Comparison of ENCODE assay signal across 20 cellular contexts in the genomic region with DNA sequence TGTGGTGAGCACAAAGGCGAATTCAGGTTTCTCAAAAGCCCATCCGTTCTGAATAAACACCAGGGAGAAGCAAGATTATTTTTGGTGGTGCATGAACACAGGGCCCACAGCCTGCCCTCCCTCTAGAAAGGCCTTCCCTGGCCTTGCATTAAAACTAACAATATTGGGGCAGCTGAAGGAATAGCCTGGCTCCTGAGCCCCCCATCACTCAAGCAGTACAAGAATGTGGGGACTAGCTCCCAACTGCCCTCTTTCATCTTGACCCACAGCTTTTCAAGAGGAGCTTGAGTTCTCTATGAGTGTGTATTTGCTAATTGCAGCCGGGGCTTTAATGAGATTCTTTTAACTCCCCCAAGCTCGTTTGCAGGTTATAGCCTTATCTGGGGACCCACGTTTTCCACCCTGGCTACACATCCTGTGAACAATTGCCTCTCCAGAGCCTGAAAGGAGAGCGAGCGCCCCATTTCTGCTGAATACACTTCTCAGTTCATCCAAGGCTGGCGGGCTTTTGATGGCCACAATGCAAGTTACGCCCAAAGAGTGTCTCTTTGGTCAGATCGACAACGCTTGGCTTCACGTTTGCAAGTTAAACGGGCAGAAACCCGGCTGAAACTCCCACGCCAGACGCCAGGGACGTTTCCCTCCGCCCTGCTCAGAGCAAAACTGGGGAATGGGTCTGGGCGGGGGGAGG. TPM values are rescaled to one million over a fixed set of nuclear protein-coding genes. Genes with fewer than 3 reads are reported as not detected.
DNase-seq lines count a peak whose midpoint lies in the region; ATAC-seq and TF ChIP-seq lines count a peak whose summit lies in the region.
"Had no signal": no experiment of that assay in that cellular context is flagged by ENCODE, and none has a peak within 500 bp of the region (broad histone marks: within the 10 kb centered on the region; RNA-seq: fewer than 3 reads in every experiment).

No MANE protein-coding gene starts in this region.

- DNase-seq in H7 (peak; percentile 36), WTC11 (ENCODE audit: low spot score) (peak; percentile 25), trophoblast cell (no peak), T-helper 1 cell (no peak), NCI-H187 (lab: John Stamatoyannopoulos, UW) (no peak), NCI-H2171 (lab: John Stamatoyannopoulos, UW) (no peak)
- DNase-seq: CD8-positive, alpha-beta T cell; DMS79; GOT3; MG63; NCI-H1092; NCI-H2081 treated with DMSO at 0.1 percent for 48 hours; NCI-H510A treated with DMSO at 0.1 percent for 48 hours had no signal

- H3K23ac ChIP-seq in trophoblast cell (ENCODE audit: low read length), result no peak overlapping the region

- peaks cover 100% of the 10 kb centered on the region for H3K27me3 Mint-ChIP-seq in WTC11 (ENCODE audit: low read depth)

- H3K9me3 Mint-ChIP-seq in WTC11, result no peaks in the 10 kb centered on the region
- H3K9me3 Mint-ChIP-seq: CD8-positive, alpha-beta T cell had no signal

- H3K79me1 ChIP-seq in trophoblast cell (ENCODE audit: low read length), result peaks cover 9% of the 10 kb centered on the region

- no peak overlapping the region for H4K12ac ChIP-seq in trophoblast cell (ENCODE audit: low read depth, low read length)

- H2AK5ac ChIP-seq in trophoblast cell (ENCODE audit: low read length), result no peak overlapping the region

- no CpG with 5 or more reads among the region's 19 CpGs for WGBS in trophoblast cell (ENCODE audit: extremely low coverage, insufficient coverage, insufficient read length)

- no peaks in the 10 kb centered on the region for H3K9me3 ChIP-seq in iPS-15b (ENCODE audit: control insufficient read depth, insufficient read depth, low read length)
- no peaks in the 10 kb centered on the region for H3K9me3 ChIP-seq in trophoblast cell (ENCODE audit: insufficient read depth, low read depth, low read length)
- H3K9me3 ChIP-seq: MG63 had no signal

- H3K9ac ChIP-seq in iPS-15b (ENCODE audit: low read depth, low read length) (no peak overlapping the region), trophoblast cell (ENCODE audit: low read length) (no peak overlapping the region)
- H3K9ac ChIP-seq: BLaER1, KMS-11 had no signal

- H3K4me3 ChIP-seq in H7 (ENCODE audit: insufficient read depth, low read depth, low read length) (no peak overlapping the region), iPS-15b (ENCODE audit: low read depth, low read length) (peak overlapping the region; percentile 15), trophoblast cell (ENCODE audit: low read depth, low read length) (no peak overlapping the region)
- H3K4me3 ChIP-seq: BLaER1, MG63 had no signal

- H3K4ac ChIP-seq in trophoblast cell (ENCODE audit: low read depth, low read length), result no peak overlapping the region

- H3K4me1 ChIP-seq in iPS-15b (ENCODE audit: control insufficient read depth, insufficient read depth, low read length), result peaks cover 32% of the 10 kb centered on the region
- H3K4me1 ChIP-seq in trophoblast cell (ENCODE audit: control insufficient read depth in 1 of 2, insufficient read depth in 2 of 2, low read length in 2 of 2), result peaks cover 8 to 12% of the 10 kb centered on the region in 2 experiments

- no peak overlapping the region for H4K8ac ChIP-seq in trophoblast cell (ENCODE audit: low read depth, low read length)

- H4K91ac ChIP-seq in trophoblast cell (ENCODE audit: low read depth, low read length), result no peak overlapping the region

- peaks cover 100% of the 10 kb centered on the region for H3K27me3 ChIP-seq in H7 (ENCODE audit: control insufficient read depth, insufficient read depth, low read length)
- H3K27me3 ChIP-seq in iPS-15b (ENCODE audit: control insufficient read depth, insufficient read depth, low read length), result peaks cover 99% of the 10 kb centered on the region
- peaks cover 71% of the 10 kb centered on the region for H3K27me3 ChIP-seq in trophoblast cell (ENCODE audit: insufficient read depth, low read length)

- POLR2A ChIA-PET in WTC11 (lab: Charles Lee), result interaction anchor here (0.7 to 0.8 kb wide), 2 partner anchors 12 to 137 kb away, joined by 3 read pairs; no protein-coding TSS in a partner anchor

- ATAC-seq in WTC11 (no peak), GM19463 (IDR thresholded peaks at IDR 0.05; ENCODE audit: unreplicated experiment) (no peak)
- ATAC-seq: CD8-positive, alpha-beta T cell; HepG2 had no signal

- H3K4me3 Mint-ChIP-seq in WTC11, result peak overlapping the region; percentile 63
- H3K4me3 Mint-ChIP-seq: CD8-positive, alpha-beta T cell had no signal

- H3K18ac ChIP-seq in trophoblast cell (ENCODE audit: low read length), result no peak overlapping the region

- no peak overlapping the region for H3K27ac Mint-ChIP-seq in WTC11
- H3K27ac Mint-ChIP-seq: CD8-positive, alpha-beta T cell had no signal

- H3K36me3 ChIP-seq in H7 (replicated peaks; ENCODE audit: control insufficient read depth, insufficient read depth, low read length) (no peaks in the 10 kb centered on the region), iPS-15b (ENCODE audit: control insufficient read depth, insufficient read depth, low read length) (no peaks in the 10 kb centered on the region), trophoblast cell (ENCODE audit: control insufficient read depth in 1 of 2, insufficient read depth in 2 of 2, low read length in 2 of 2) (no peaks in the 10 kb centered on the region)
- H3K36me3 ChIP-seq: BLaER1, MG63 had no signal

- H3K4me2 ChIP-seq in trophoblast cell (ENCODE audit: low read length), result no peak overlapping the region
- H3K4me2 ChIP-seq: BLaER1, KMS-11 had no signal

- H2BK120ac ChIP-seq in trophoblast cell (ENCODE audit: insufficient read depth, low read length, poor library complexity), result no peak overlapping the region

- H3K79me2 ChIP-seq in trophoblast cell (ENCODE audit: control insufficient read depth, insufficient read depth, low read length, poor library complexity), result no peaks in the 10 kb centered on the region

- H2BK12ac ChIP-seq in trophoblast cell (ENCODE audit: low read length), result peak overlapping the region; percentile 32

- H3K4me1 Mint-ChIP-seq in WTC11, result peaks cover 82% of the 10 kb centered on the region

- no peaks in the 10 kb centered on the region for H3K36me3 Mint-ChIP-seq in WTC11
- H3K36me3 Mint-ChIP-seq: CD8-positive, alpha-beta T cell had no signal

- no peak overlapping the region for H2BK5ac ChIP-seq in trophoblast cell (ENCODE audit: low read depth, low read length, poor library complexity)

- CTCF ChIA-PET in WTC11 (lab: Charles Lee), result interaction anchor here (1.0 to 2.3 kb wide), 3 partner anchors 138 to 388 kb away, joined by 3 to 9 read pairs (median 3); no protein-coding TSS in a partner anchor

- no peak overlapping the region for H3K14ac ChIP-seq in trophoblast cell (ENCODE audit: low read length)

- TF ChIP-seq CTCF in WTC11 (IDR thresholded peaks at IDR 0.05), result no peak

- no peak overlapping the region for H3K27ac ChIP-seq in trophoblast cell (ENCODE audit: low read depth, low read length)
- H3K27ac ChIP-seq: BLaER1, HL-60, KMS-11 had no signal

- H2AFZ ChIP-seq in trophoblast cell (ENCODE audit: insufficient read depth, low read length, poor library complexity), result no peak overlapping the region

TF ChIP-seq in WTC11, 78 proteins besides CTCF, POLR2A, EP300 and RAD21 (continues in another document):
- TF ChIP-seq AR (CRISPR knock-in tag; IDR thresholded peaks at IDR 0.05), result no peak
- TF ChIP-seq ZNF138 (CRISPR knock-in tag; conservative IDR thresholded peaks at IDR 0.05), result no peak
- TF ChIP-seq EMX1 (CRISPR knock-in tag; IDR thresholded peaks at IDR 0.05), result no peak
- TF ChIP-seq TEAD4 (CRISPR knock-in tag; IDR thresholded peaks at IDR 0.05), result no peak
- no peak for TF ChIP-seq MAX (CRISPR knock-in tag; IDR thresholded peaks at IDR 0.05)
- TF ChIP-seq NFATC4 (CRISPR knock-in tag; IDR thresholded peaks at IDR 0.05), result no peak

RNA-seq across cellular contexts. Expression of gene GSX2, which starts 4.7 kb away (rescaled TPM):
- 0.07 and 1.4 TPM in 2 replicates for total RNA-seq in H7 (2014; rRNA removed; shearing (Covaris generic))
- not detected in 3 replicates for total RNA-seq in WTC11 (2021)
- polyA plus RNA-seq in trophoblast cell (2013), result 0.07 and 0.10 TPM in 2 replicates
- total RNA-seq: CD8-positive, alpha-beta T cell; HepG2; SK-MEL-5 had no signal
- polyA plus RNA-seq: HepG2 had no signal

RNA-seq across cellular contexts. Expression of gene CHIC2, which starts 30.9 kb away (rescaled TPM):
- 14.4 and 18.2 TPM in 2 replicates for total RNA-seq in H7 (2014; rRNA removed; shearing (Covaris generic))
- total RNA-seq in WTC11 (2021), result 6.9 to 11.0 TPM (median 8.4 TPM) in 3 replicates
- 19.9 and 20.4 TPM in 2 replicates for polyA plus RNA-seq in trophoblast cell (2013)

Comparison
In these comparisons a context has a peak if more than half of its experiments do, and no peak if none do; other contexts are left out.
1. DNase-seq: peak in H7 (single experiment) and WTC11 (single experiment); none in trophoblast cell (0 of 2), T-helper 1 cell (0 of 5), NCI-H187 (0 of 2) and NCI-H2171 (single experiment).